ENCODE assay signal across 8 cellular contexts in the genomic region with DNA sequence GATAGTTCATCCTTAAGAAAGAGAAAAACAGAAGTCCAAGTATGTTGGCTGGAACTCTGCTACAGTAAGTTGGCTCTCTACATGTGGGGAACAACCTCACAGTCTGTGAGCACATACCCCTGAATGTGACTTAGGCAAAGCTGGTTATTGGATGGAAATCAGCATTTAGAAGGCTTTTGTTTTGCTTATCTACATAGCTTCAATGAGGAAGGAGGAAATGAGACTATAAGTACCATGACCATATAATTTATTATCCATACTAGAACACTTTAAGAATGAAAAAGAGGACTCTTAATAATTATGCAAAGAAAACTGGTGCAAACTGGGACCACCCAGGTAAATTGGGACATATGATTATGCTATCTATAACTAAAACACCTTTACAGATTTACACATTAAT.
"Had no signal": no experiment of that assay in that cellular context is flagged by ENCODE, and none has a peak within 500 bp of the region (broad histone marks: within the 10 kb centered on the region; RNA-seq: fewer than 3 reads in every experiment).

No MANE protein-coding gene starts in this region.

- H3K4me3 ChIP-seq: GM12878 had no signal

- ATAC-seq: GM12878 had no signal

- FAIRE-seq: G401.6, GM12878, GM12891, GM12892, GM18507, GM19239 had no signal

- DNase-seq: GDM1, GF-D8 had no signal
